In genomic region chr3:113441051-113441770, GRCh38 we compare ENCODE assay signal across 8 cellular contexts. TPM values are rescaled to one million over a fixed set of nuclear protein-coding genes. Genes with fewer than 3 reads are reported as not detected.
DNase-seq lines count a peak whose midpoint lies in the region; ATAC-seq and TF ChIP-seq lines count a peak whose summit lies in the region.

TSS of gene CFAP44 (minus strand) at chr3:113441493. CDS start at chr3:113433664, 7,829 bp downstream.

- DNase-seq in activated T-helper 9 cell treated with anti-CD3 and anti-CD28 coated beads, Interleukin-2, amount 50 U/mL, for 16 hours (ENCODE audit: low read depth) = peak; percentile 19
- DNase-seq in fibroblast of the conjunctiva (ENCODE audit: low read depth) (peak; percentile 65), natural killer cell (peak; percentile 75)
- DNase-seq in stimulated activated CD8-positive, alpha-beta memory T cell treated with anti-CD3 and anti-CD28 coated beads, Interleukin-7, amount 100 ng/mL, for 48 hours (ENCODE audit: extremely low read depth in 1 of 2, low read depth in 1 of 2) = peak; percentile 12 to 19

- no peaks in the 10 kb centered on the region for H3K27me3 ChIP-seq in HUES48 (ENCODE audit: control insufficient read depth, insufficient read depth, low read length)

- H3K27me3 Mint-ChIP-seq in natural killer cell (ENCODE audit: low read depth in 2 of 2) = no peaks in the 10 kb centered on the region

- H3K4me1 Mint-ChIP-seq in natural killer cell = no peaks in the 10 kb centered on the region

- no peaks in the 10 kb centered on the region for H3K9me3 ChIP-seq in HUES48 (ENCODE audit: control insufficient read depth, insufficient read depth, low read length)

- H3K4me1 ChIP-seq in HUES48 (ENCODE audit: control insufficient read depth, insufficient read depth, low read length) = 0 out of 2 replicates have a peak, but pooled peaks cover 4% of the 10 kb centered on the region

- TF ChIP-seq CTCF in natural killer cell (IDR thresholded peaks at IDR 0.05) = no peak

- H3K27ac Mint-ChIP-seq in natural killer cell = peak within 1 kb of the TSS; percentile 35 to 67

- ATAC-seq in natural killer cell (peak; percentile 84 to 96 (median 95)), GM19467 (IDR thresholded peaks at IDR 0.05; ENCODE audit: unreplicated experiment) (no peak), HG03432 (IDR thresholded peaks at IDR 0.05; ENCODE audit: unreplicated experiment) (no peak), GM21360 (IDR thresholded peaks at IDR 0.05; ENCODE audit: unreplicated experiment) (no peak)

- peaks cover 6% of the 10 kb centered on the region for H3K36me3 ChIP-seq in HUES48 (ENCODE audit: control insufficient read depth, insufficient read depth, low read length)

- intact Hi-C loops in natural killer cell (cut with micrococcal nuclease) = no loop called here

- no peaks in the 10 kb centered on the region for H3K9me3 Mint-ChIP-seq in natural killer cell

- no peak within 1 kb of the TSS for H3K27ac ChIP-seq in HUES48 (ENCODE audit: low read depth, low read length)

- H3K9ac ChIP-seq in HUES48 (ENCODE audit: low read depth, low read length) = peak within 1 kb of the TSS; percentile 5; the same call in 1 of the 2 replicates

- H3K4me3 ChIP-seq in HUES48 (ENCODE audit: low read depth, low read length) = peak within 1 kb of the TSS; percentile 61

- peaks cover 9% of the 10 kb centered on the region for H3K36me3 Mint-ChIP-seq in natural killer cell

- peak within 1 kb of the TSS; percentile 77 for H3K4me3 Mint-ChIP-seq in natural killer cell

RNA-seq across cellular contexts. Expression of gene CFAP44, which starts in this region (rescaled TPM):
- 1 to 10 TPM; 5.4 to 8.5 (median 6.5) TPM for total RNA-seq in natural killer cell

Comparison
In these comparisons a context has a peak if more than half of its experiments do, and no peak if none do; other contexts are left out.
1. DNase-seq: peak in every context shown above with its lines; median percentile 75 in natural killer cell; 65 in fibroblast of the conjunctiva; 19 in activated T-helper 9 cell treated with anti-CD3 and anti-CD28 coated beads, Interleukin-2, amount 50 U/mL, for 16 hours; 16 in stimulated activated CD8-positive, alpha-beta memory T cell treated with anti-CD3 and anti-CD28 coated beads, Interleukin-7, amount 100 ng/mL, for 48 hours.
2. ATAC-seq: peak in natural killer cell (3 of 3); none in GM19467 (single experiment), HG03432 (single experiment) and GM21360 (single experiment).